9 cellular contexts compared by ENCODE assay signal in the genomic region with DNA sequence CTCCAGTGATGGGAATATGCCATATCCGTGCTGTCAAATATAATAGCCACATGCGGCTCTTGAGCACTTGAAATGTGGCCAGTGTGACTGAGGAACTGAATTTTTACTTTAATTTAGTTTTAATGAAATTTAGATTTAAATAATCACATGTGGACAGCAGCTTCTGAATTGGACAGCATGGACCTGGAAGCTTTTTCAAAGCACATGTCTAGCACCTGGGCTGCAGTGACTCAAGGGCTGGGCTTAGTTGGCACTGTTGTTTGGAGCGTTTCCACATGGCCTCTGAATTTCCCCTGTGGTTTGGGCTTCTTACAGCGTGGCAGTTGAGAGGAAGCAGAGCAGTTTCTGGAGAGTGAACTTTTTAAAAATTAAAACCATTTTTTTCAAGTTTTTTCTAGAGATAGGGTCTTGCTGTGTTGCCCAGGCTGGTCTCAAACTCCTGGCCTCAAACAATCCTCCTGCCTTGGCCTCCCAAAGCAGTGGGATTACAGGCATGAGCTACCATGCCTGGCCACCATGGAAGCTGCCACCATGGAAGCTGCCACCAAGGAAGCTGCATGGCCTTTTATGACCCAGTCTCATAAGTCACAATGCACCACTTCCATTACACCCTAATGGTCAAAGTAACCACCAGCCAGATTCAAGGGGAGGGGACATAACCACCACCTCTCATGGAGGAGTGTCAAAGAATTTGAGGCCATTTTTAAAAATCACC. TPM values are rescaled to one million over a fixed set of nuclear protein-coding genes. Genes with fewer than 3 reads are reported as not detected.
DNase-seq lines count a peak whose midpoint lies in the region; ATAC-seq, FAIRE-seq and TF ChIP-seq lines count a peak whose summit lies in the region.
"Had no signal": no experiment of that assay in that cellular context is flagged by ENCODE, and none has a peak within 500 bp of the region (broad histone marks: within the 10 kb centered on the region; RNA-seq: fewer than 3 reads in every experiment).

No MANE protein-coding gene starts in this region.

- no peak overlapping the region for H3K56ac ChIP-seq in H1 (replicated peaks; ENCODE audit: insufficient read length, low read depth, low read length)

- H2BK12ac ChIP-seq in H1 (ENCODE audit: low read depth, low read length) = no peak overlapping the region

- H2BK5ac ChIP-seq in H1 (ENCODE audit: low read depth, low read length) = no peak overlapping the region

- no peak for TF ChIP-seq EP300 in H1 (IDR thresholded peaks at IDR 0.05; ENCODE audit: borderline replicate concordance in 1 of 2, low read depth in 2 of 2, low read length in 2 of 2)

- H3K79me2 ChIP-seq in H1 (ENCODE audit: control insufficient read depth in 1 of 2, insufficient read depth in 2 of 2, low read length in 2 of 2) = no peaks in the 10 kb centered on the region

- peaks cover 34% of the 10 kb centered on the region for H3K4me1 Mint-ChIP-seq in activated CD4-positive, alpha-beta T cell treated with anti-CD3 and anti-CD28 coated beads, Interleukin-2, amount 10 ng/mL, durations not matched to agents 24 days and 14 days

- no peak overlapping the region for H2AFZ ChIP-seq in H1 (ENCODE audit: low read length)

- no peak for TF ChIP-seq RAD21 in H1 (IDR thresholded peaks at IDR 0.05 in 1 of 2, conservative IDR thresholded peaks at IDR 0.05 in 1 of 2; ENCODE audit: low read depth in 2 of 2, low read length in 2 of 2)

- no peak overlapping the region for H4K5ac ChIP-seq in H1 (ENCODE audit: insufficient read length, low read depth, low read length)

- no peaks in the 10 kb centered on the region for H3K79me1 ChIP-seq in H1 (ENCODE audit: low read depth, low read length)

- no peak overlapping the region for H3K4ac ChIP-seq in H1 (replicated peaks; ENCODE audit: insufficient read length, low read depth, low read length)

- H3K27ac Mint-ChIP-seq in activated CD4-positive, alpha-beta T cell treated with anti-CD3 and anti-CD28 coated beads, Interleukin-2, amount 10 ng/mL, durations not matched to agents 24 days and 14 days = peak overlapping the region; percentile 41

- no peak overlapping the region for H3K4me3 Mint-ChIP-seq in activated CD4-positive, alpha-beta T cell treated with anti-CD3 and anti-CD28 coated beads, Interleukin-2, amount 10 ng/mL, durations not matched to agents 24 days and 14 days

- TF ChIP-seq POLR2A in H1 (IDR thresholded peaks at IDR 0.05; ENCODE audit: control extremely low read depth in 1 of 2, low read depth in 2 of 2, low read length in 2 of 2) = no peak

- CTCF ChIA-PET in H1 (lab: Charles Lee; ENCODE audit: partially characterized antibody) = interaction anchor here (1.2 to 2.0 kb wide), 10 partner anchors 13 to 89 kb away, joined by 3 to 6 read pairs (median 4); no protein-coding TSS in a partner anchor

- H4K91ac ChIP-seq in H1 (replicated peaks; ENCODE audit: insufficient read length, low read length) = no peak overlapping the region

- H3K9ac ChIP-seq in H1 (replicated peaks in 1 of 4; ENCODE audit: extremely low read depth in 1 of 4, low read depth in 3 of 4, low read length in 3 of 4) = no peak overlapping the region

- H3K4me3 ChIP-seq in H1 (ENCODE audit: extremely low read depth in 1 of 4, insufficient read depth in 2 of 4, low read depth in 3 of 4, low read length in 4 of 4) = no peak overlapping the region

- H3K9me3 Mint-ChIP-seq in activated CD4-positive, alpha-beta T cell treated with anti-CD3 and anti-CD28 coated beads, Interleukin-2, amount 10 ng/mL, durations not matched to agents 24 days and 14 days = no peaks in the 10 kb centered on the region

- H2BK15ac ChIP-seq in H1 (ENCODE audit: low read length) = no peak overlapping the region

- no peak for TF ChIP-seq CTCF in H1 (IDR thresholded peaks at IDR 0.05; ENCODE audit: control extremely low read depth in 1 of 3, insufficient read depth in 1 of 3, low read depth in 1 of 3, low read length in 3 of 3)

- H2BK120ac ChIP-seq in H1 (replicated peaks; ENCODE audit: low read depth, low read length) = no peak overlapping the region

- no peak for FAIRE-seq in H1 (lab: Jason Lieb, UNC)
- FAIRE-seq: endothelial cell of umbilical vein had no signal

- H3K9me3 ChIP-seq in H1 (ENCODE audit: insufficient read depth in 2 of 2, low read depth in 1 of 2, low read length in 1 of 2) = no peaks in the 10 kb centered on the region

- H2BK20ac ChIP-seq in H1 (ENCODE audit: low read length) = no peak overlapping the region

- H2AK5ac ChIP-seq in H1 (ENCODE audit: low read depth, low read length) = no peak overlapping the region

- peaks cover 0 to 2% (median 0%) of the 10 kb centered on the region in 4 experiments; a peak in 1 of 7 replicates for H3K4me1 ChIP-seq in H1 (replicated peaks in 1 of 4; ENCODE audit: control insufficient read depth in 3 of 4, insufficient read depth in 4 of 4, low read length in 3 of 4)

- no peaks in the 10 kb centered on the region for H4K20me1 ChIP-seq in H1 (replicated peaks in 1 of 2; ENCODE audit: control insufficient read depth in 1 of 2, insufficient read depth in 2 of 2, low read length in 2 of 2)

- no peaks in the 10 kb centered on the region for H3K36me3 ChIP-seq in H1 (ENCODE audit: control insufficient read depth in 2 of 4, insufficient read depth in 4 of 4, low read length in 3 of 4)

- peaks cover 3% of the 10 kb centered on the region for H3K36me3 Mint-ChIP-seq in activated CD4-positive, alpha-beta T cell treated with anti-CD3 and anti-CD28 coated beads, Interleukin-2, amount 10 ng/mL, durations not matched to agents 24 days and 14 days (ENCODE audit: low read depth)

- H3K14ac ChIP-seq in H1 (ENCODE audit: insufficient read length) = no peak overlapping the region

- WGBS in H1 (ENCODE audit: extremely low coverage in 1 of 2, insufficient coverage in 1 of 2, insufficient read length in 1 of 2, insufficient replicate concordance in 2 of 2, low coverage in 1 of 2, low lambda C conversion rate in 2 of 2, missing lambda C conversion rate in 1 of 2), 2 experiments = 88% methylated on average over 4 of the region's 4 CpGs; no CpG with 5 or more reads in 1 of the 2 experiments

- H3K4me2 ChIP-seq in H1 (ENCODE audit: insufficient read depth in 1 of 2, low read depth in 2 of 2, low read length in 2 of 2) = no peak overlapping the region

- intact Hi-C loops in activated CD4-positive, alpha-beta T cell treated with anti-CD3 and anti-CD28 coated beads, Interleukin-2, amount 10 ng/mL, durations not matched to agents 24 days and 14 days (cut with micrococcal nuclease) = no loop called here

- H3K27me3 ChIP-seq in H1 (replicated peaks in 1 of 4; ENCODE audit: control insufficient read depth in 3 of 4, extremely low read depth in 1 of 4, insufficient read depth in 3 of 4, low read length in 3 of 4) = no peaks in the 10 kb centered on the region

- no peaks in the 10 kb centered on the region; the same call in 1 of the 2 replicates for H3K23me2 ChIP-seq in H1 (ENCODE audit: low read depth, low read length)

- H4K8ac ChIP-seq in H1 (ENCODE audit: extremely low read depth, insufficient read depth, low read length) = no peak overlapping the region; the same call in 1 of the 2 replicates

- no peak overlapping the region for H3K18ac ChIP-seq in H1 (ENCODE audit: extremely low read depth, low read length)

- peaks cover 23% of the 10 kb centered on the region for H3K27me3 Mint-ChIP-seq in activated CD4-positive, alpha-beta T cell treated with anti-CD3 and anti-CD28 coated beads, Interleukin-2, amount 10 ng/mL, durations not matched to agents 24 days and 14 days

- POLR2A ChIA-PET in H1 (lab: Charles Lee; ENCODE audit: partially characterized antibody) = interaction anchor here (0.7 to 1.6 kb wide), 5 partner anchors 10 to 154 kb away, joined by 3 to 6 read pairs (median 3); partner anchors contain the start of gene LUC7L3

- H3K27ac ChIP-seq in H1 (ENCODE audit: low read depth, low read length) = no peak overlapping the region

- ATAC-seq in GM21717 (IDR thresholded peaks at IDR 0.05; ENCODE audit: unreplicated experiment) = no peak

- H3K23ac ChIP-seq in H1 (ENCODE audit: insufficient read length) = no peak overlapping the region

- peak; percentile 24 for DNase-seq in HCEC 1CT
- DNase-seq in activated CD4-positive, alpha-beta T cell treated with anti-CD3 and anti-CD28 coated beads, Interleukin-2, amount 10 ng/mL, durations not matched to agents 24 days and 14 days = peak; percentile 83
- no peak for DNase-seq in H1 (ENCODE audit: low read depth in 1 of 2, low spot score in 2 of 2)
- DNase-seq in stimulated activated CD4-positive, alpha-beta T cell treated with anti-CD3 and anti-CD28 coated beads, Interleukin-4, amount 100 ng/mL, for 24 hours = peak; percentile 59
- no peak for DNase-seq in NCI-H2029 (lab: John Stamatoyannopoulos, UW)
- no peak for DNase-seq in HuH-7.5 (ENCODE audit: low spot score)
- no peak for DNase-seq in cerebellum (ENCODE audit: low spot score)

TF ChIP-seq in H1, 55 proteins besides CTCF, POLR2A, EP300 and RAD21 (continues in another document):
- 0 out of 2 replicates have a peak, but pooled peaks have one; percentile 41 for TF ChIP-seq KDM1A (IDR thresholded peaks at IDR 0.05; ENCODE audit: borderline replicate concordance, low read length)

RNA-seq across cellular contexts. Expression of gene TOB1, which starts 6.7 kb away (rescaled TPM):
- total RNA-seq in activated CD4-positive, alpha-beta T cell treated with anti-CD3 and anti-CD28 coated beads, Interleukin-2, amount 10 ng/mL, durations not matched to agents 24 days and 14 days = 29.0 and 30.1 TPM in 2 replicates
- 20.8 and 26.7 TPM in 2 replicates for total RNA-seq in H1 (2021; fragmentation: NEBNext Ultra II Directional; extraction: Animal tissue kit (Norgen Biotek cat#: 25700))
- 9.7 and 14.4 TPM in 2 replicates for polyA plus RNA-seq in H1 (2011; rRNA removed)
- 12.0 TPM for polyA plus RNA-seq in H1 (2011; cell fraction: cytosol; rRNA removed)
- polyA plus RNA-seq in H1 (2011; cell fraction: nucleus; rRNA removed) = 17.7 TPM
- 24.8 to 32.2 TPM (median 27.7 TPM) in 4 replicates for polyA plus RNA-seq in H1 (2012, experiment 1 of 2)
- 5.9 TPM for polyA plus RNA-seq in H1 (2012, experiment 2 of 2)
- 21.6 TPM for polyA plus RNA-seq in H1 (2013, experiment 1 of 2)
- polyA plus RNA-seq in H1 (2013, experiment 2 of 2) = 22.3 TPM
- 22.6 and 27.7 TPM in 2 replicates for polyA minus RNA-seq in H1 (2011; rRNA and poly(A)+ RNA removed)
- 22.5 TPM for polyA minus RNA-seq in H1 (2011; cell fraction: cytosol; rRNA and poly(A)+ RNA removed)
- 52.2 TPM for polyA minus RNA-seq in H1 (2011; cell fraction: nucleus; rRNA and poly(A)+ RNA removed)
- 13.0 TPM for total RNA-seq in cerebellum

RNA-seq across cellular contexts. Expression of gene WFIKKN2, which starts 37.5 kb away (rescaled TPM):
- not detected in 2 replicates for total RNA-seq in activated CD4-positive, alpha-beta T cell treated with anti-CD3 and anti-CD28 coated beads, Interleukin-2, amount 10 ng/mL, durations not matched to agents 24 days and 14 days
- total RNA-seq in H1 (2021; fragmentation: NEBNext Ultra II Directional; extraction: Animal tissue kit (Norgen Biotek cat#: 25700)) = 0.07 TPM in 1 of 2 replicates, not detected in the other
- polyA plus RNA-seq in H1 (2011; rRNA removed) = 0.30 and 0.33 TPM in 2 replicates
- polyA plus RNA-seq in H1 (2011; cell fraction: cytosol; rRNA removed) = 0.30 TPM
- polyA plus RNA-seq in H1 (2011; cell fraction: nucleus; rRNA removed) = 0.29 TPM
- polyA plus RNA-seq in H1 (2012, experiment 1 of 2) = 0.10 to 0.39 TPM (median 0.29 TPM) in 4 replicates
- polyA plus RNA-seq in H1 (2012, experiment 2 of 2) = 0.22 TPM
- polyA plus RNA-seq in H1 (2013, experiment 1 of 2) = 0.10 TPM
- polyA plus RNA-seq in H1 (2013, experiment 2 of 2) = 0.06 TPM
- polyA minus RNA-seq in H1 (2011; rRNA and poly(A)+ RNA removed) = 0.19 and 0.39 TPM in 2 replicates
- 0.29 TPM for polyA minus RNA-seq in H1 (2011; cell fraction: cytosol; rRNA and poly(A)+ RNA removed)
- polyA minus RNA-seq in H1 (2011; cell fraction: nucleus; rRNA and poly(A)+ RNA removed) = not detected
- total RNA-seq in cerebellum = 6.3 TPM
- total RNA-seq: endothelial cell of umbilical vein had no signal

Comparison
In these comparisons a context has a peak if more than half of its experiments do, and no peak if none do; other contexts are left out.
1. DNase-seq: peak in HCEC 1CT (single experiment), activated CD4-positive, alpha-beta T cell treated with anti-CD3 and anti-CD28 coated beads, Interleukin-2, amount 10 ng/mL, durations not matched to agents 24 days and 14 days (single experiment) and stimulated activated CD4-positive, alpha-beta T cell treated with anti-CD3 and anti-CD28 coated beads, Interleukin-4, amount 100 ng/mL, for 24 hours (single experiment); none in H1 (0 of 2), NCI-H2029 (single experiment), HuH-7.5 (single experiment) and cerebellum (single experiment).